ENCODE assay signal across 8 cellular contexts in genomic region chr6:127518710-127519468, GRCh38.
A peak's percentile ranks its signal among the peaks of the same experiment; 100 is the strongest.
DNase-seq lines count a peak whose midpoint lies in the region; ATAC-seq and TF ChIP-seq lines count a peak whose summit lies in the region.

Gene MTCL3 (minus strand): TSS chr6:127519335.

- DNase-seq in DMS79 treated with DMSO at 0.1 percent for 48 hours (lab: John Stamatoyannopoulos, UW) (peak; percentile 98), NCI-H2227 (lab: John Stamatoyannopoulos, UW; ENCODE audit: unreplicated experiment) (peak; percentile 92), hepatic stellate cell (ENCODE audit: low spot score) (peak; percentile 19), esophagus squamous epithelium (lab: John Stamatoyannopoulos, UW) (no peak), HuH-7 (ENCODE audit: low spot score) (no peak)
- DNase-seq in activated T-cell treated with anti-CD3 and anti-CD28 coated beads, Interleukin-2, amount 50 U/mL, for 4 hours = peak; percentile 37
- DNase-seq in stimulated activated CD4-positive, alpha-beta T cell treated with anti-CD3 and anti-CD28 coated beads, Interleukin-1b, Interleukin-23, amount 100 ng/mL, for 24 hours (ENCODE audit: low read depth in 4 of 4, low spot score in 1 of 4) = peak in 3 of 4 experiments; percentile 10 to 34 (median 14)

- TF ChIP-seq POLR2A in esophagus squamous epithelium (IDR thresholded peaks at IDR 0.05) = no peak

- no peaks in the 10 kb centered on the region for H3K9me3 ChIP-seq in esophagus squamous epithelium

- peaks cover 0 to 99% (median 9%) of the 10 kb centered on the region in 4 donors for H3K27me3 ChIP-seq in esophagus squamous epithelium

- H3K36me3 Mint-ChIP-seq in activated T-cell treated with anti-CD3 and anti-CD28 coated beads, Interleukin-2, amount 50 U/mL, for 4 hours (ENCODE audit: insufficient read depth) = no peaks in the 10 kb centered on the region

- H3K9me3 Mint-ChIP-seq in activated T-cell treated with anti-CD3 and anti-CD28 coated beads, Interleukin-2, amount 50 U/mL, for 4 hours = no peaks in the 10 kb centered on the region

- H3K4me3 ChIP-seq in esophagus squamous epithelium = peak within 1 kb of the TSS in 1 of 4 donors; percentile 30

- ATAC-seq in activated T-cell treated with anti-CD3 and anti-CD28 coated beads, Interleukin-2, amount 50 U/mL, for 4 hours = no peak
- no peak for ATAC-seq in HG03354 (IDR thresholded peaks at IDR 0.05; ENCODE audit: poor library complexity, severe bottlenecking, unreplicated experiment)

- intact Hi-C loops in esophagus squamous epithelium (cut with DNase I) = no loop called here

- peaks cover 26 to 43% (median 31%) of the 10 kb centered on the region in 3 donors for H3K4me1 ChIP-seq in esophagus squamous epithelium

- no peaks in the 10 kb centered on the region for H3K36me3 ChIP-seq in esophagus squamous epithelium

- 4 to 6% methylated on average over 25 to 27 of the region's 42 CpGs for WGBS in esophagus squamous epithelium, 2 donors

- TF ChIP-seq CTCF in esophagus squamous epithelium (IDR thresholded peaks at IDR 0.05) = no peak

- H3K4me3 Mint-ChIP-seq in activated T-cell treated with anti-CD3 and anti-CD28 coated beads, Interleukin-2, amount 50 U/mL, for 4 hours = peak within 1 kb of the TSS; percentile 83

- H3K27me3 Mint-ChIP-seq in activated T-cell treated with anti-CD3 and anti-CD28 coated beads, Interleukin-2, amount 50 U/mL, for 4 hours (ENCODE audit: low read depth) = peaks cover 41% of the 10 kb centered on the region

- H3K27ac ChIP-seq in esophagus squamous epithelium = no peak within 1 kb of the TSS

- peaks cover 34% of the 10 kb centered on the region for H3K4me1 Mint-ChIP-seq in activated T-cell treated with anti-CD3 and anti-CD28 coated beads, Interleukin-2, amount 50 U/mL, for 4 hours (ENCODE audit: low read depth)

Comparison
In these comparisons a context has a peak if more than half of its experiments do, and no peak if none do; other contexts are left out.
1. DNase-seq: peak in DMS79 treated with DMSO at 0.1 percent for 48 hours (single experiment), NCI-H2227 (single experiment), activated T-cell treated with anti-CD3 and anti-CD28 coated beads, Interleukin-2, amount 50 U/mL, for 4 hours (single experiment), hepatic stellate cell (single experiment) and stimulated activated CD4-positive, alpha-beta T cell treated with anti-CD3 and anti-CD28 coated beads, Interleukin-1b, Interleukin-23, amount 100 ng/mL, for 24 hours (3 of 4); none in esophagus squamous epithelium (single experiment) and HuH-7 (single experiment).